21 cellular contexts compared by ENCODE assay signal in the genomic region with DNA sequence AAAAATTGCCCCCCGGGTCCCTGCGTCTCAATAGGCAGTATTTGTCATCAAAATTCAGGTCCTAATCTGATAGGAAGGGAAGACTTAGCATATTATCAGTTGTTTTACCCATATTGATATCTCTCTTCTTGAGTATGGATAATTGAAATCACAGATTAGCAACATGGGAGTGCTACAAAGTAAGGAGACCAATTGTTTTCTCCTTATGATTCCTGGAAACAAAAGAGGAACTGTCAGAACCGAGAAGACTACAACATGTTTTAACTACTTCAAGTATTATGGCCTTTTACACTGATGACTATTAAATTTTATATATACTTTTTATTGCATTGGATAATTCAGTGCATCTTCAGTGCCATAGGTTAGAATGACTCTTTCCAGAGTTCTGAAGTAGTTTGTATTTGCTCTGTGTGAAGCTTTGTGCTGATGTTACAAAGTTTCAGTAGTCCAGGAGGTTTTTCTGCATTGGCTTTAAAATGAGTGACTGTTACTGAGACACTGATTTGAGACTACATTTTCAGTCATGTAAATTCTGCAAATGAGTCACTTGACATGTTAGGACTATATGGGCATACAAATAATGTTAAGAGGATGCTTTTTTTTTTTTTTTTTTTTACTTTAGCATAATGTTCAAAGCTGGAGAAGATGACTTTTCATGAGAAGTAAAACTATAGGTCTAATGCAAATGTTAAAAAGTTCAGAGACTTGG. TPM values are rescaled to one million over a fixed set of nuclear protein-coding genes. Genes with fewer than 3 reads are reported as not detected.
A peak's percentile ranks its signal among the peaks of the same experiment; 100 is the strongest.
DNase-seq lines count a peak whose midpoint lies in the region; ATAC-seq, FAIRE-seq and TF ChIP-seq lines count a peak whose summit lies in the region.
"Had no signal": no experiment of that assay in that cellular context is flagged by ENCODE, and none has a peak within 500 bp of the region (broad histone marks: within the 10 kb centered on the region; RNA-seq: fewer than 3 reads in every experiment).

No MANE protein-coding gene starts in this region.

- no peaks in the 10 kb centered on the region for H3K36me3 ChIP-seq in GM12878 (ENCODE audit: control insufficient read depth in 2 of 2, insufficient read depth in 2 of 2, low read length in 1 of 2)
- H3K36me3 ChIP-seq: BLaER1 treated with 17β-estradiol and CSF1 and Interleukin-3, amounts not matched to agents 10 nM and 100 nM; neural progenitor cell; upper lobe of right lung had no signal

- in situ Hi-C loops in GM12878 (cut with MboI), result no loop called here

- CTCF ChIA-PET in activated naive CD4-positive, alpha-beta T cell treated with anti-CD3 and anti-CD28 coated beads for 36 hours (lab: Charles Lee), result interaction anchor here (0.6 to 1.4 kb wide), 4 partner anchors 19 to 780 kb away, joined by 3 to 4 read pairs (median 4); no protein-coding TSS in a partner anchor
- CTCF ChIA-PET in GM12878 (lab: Yijun Ruan, JAX), result interaction anchor here (0.8 to 1.6 kb wide), 3 partner anchors 10 to 93 kb away, joined by 3 to 4 read pairs (median 3); no protein-coding TSS in a partner anchor

- H2AFZ ChIP-seq in GM12878 (ENCODE audit: control insufficient read depth, low read depth, low read length), result peak overlapping the region; percentile 37; the same call in 1 of the 2 replicates

- intact Hi-C loops in activated naive CD4-positive, alpha-beta T cell treated with anti-CD3 and anti-CD28 coated beads for 36 hours (cut with micrococcal nuclease), result loop anchor here (2.0 kb wide), 1 partner anchor 30 kb away; no protein-coding TSS in a partner anchor
- intact Hi-C loops in GM12878 (cut with micrococcal nuclease; ENCODE audit: unreplicated experiment), result no loop called here

- H4K20me1 ChIP-seq in GM12878 (ENCODE audit: control insufficient read depth, insufficient read depth), result no peaks in the 10 kb centered on the region
- H4K20me1 ChIP-seq: BLaER1 treated with 17β-estradiol and CSF1 and Interleukin-3, amounts not matched to agents 10 nM and 100 nM had no signal

- peaks cover 0 to 4% of the 10 kb centered on the region in 2 donors for H3K9me3 Mint-ChIP-seq in activated naive CD4-positive, alpha-beta T cell treated with anti-CD3 and anti-CD28 coated beads, Interleukin-2, amount 50 U/mL, for 72 hours
- H3K9me3 Mint-ChIP-seq in activated naive CD4-positive, alpha-beta T cell treated with anti-CD3 and anti-CD28 coated beads for 36 hours, result no peaks in the 10 kb centered on the region
- H3K9me3 Mint-ChIP-seq: neural progenitor cell had no signal

- ATAC-seq in activated naive CD4-positive, alpha-beta T cell treated with anti-CD3 and anti-CD28 coated beads, Interleukin-2, amount 50 U/mL, for 72 hours, result peak; percentile 40 to 85
- ATAC-seq in HG02885 (IDR thresholded peaks at IDR 0.05; ENCODE audit: poor library complexity, unreplicated experiment), result peak; percentile 66
- ATAC-seq in GM12878, result peak; percentile 76
- ATAC-seq in HG03460 (IDR thresholded peaks at IDR 0.05; ENCODE audit: unreplicated experiment), result no peak
- no peak for ATAC-seq in GM18867 (IDR thresholded peaks at IDR 0.05; ENCODE audit: unreplicated experiment)
- ATAC-seq in GM19463 (IDR thresholded peaks at IDR 0.05; ENCODE audit: unreplicated experiment), result no peak
- no peak for ATAC-seq in HG02759 (IDR thresholded peaks at IDR 0.05; ENCODE audit: unreplicated experiment)
- ATAC-seq: sciatic nerve, upper lobe of right lung had no signal

- no peaks in the 10 kb centered on the region for H3K79me2 ChIP-seq in GM12878 (ENCODE audit: control insufficient read depth, insufficient read depth, low read length)

- TF ChIP-seq RAD21 in GM12878 (IDR thresholded peaks at IDR 0.05; ENCODE audit: insufficient read depth, low read depth, low read length), result no peak

- H3K36me3 Mint-ChIP-seq in activated naive CD4-positive, alpha-beta T cell treated with anti-CD3 and anti-CD28 coated beads, Interleukin-2, amount 50 U/mL, for 72 hours, result no peaks in the 10 kb centered on the region
- no peaks in the 10 kb centered on the region for H3K36me3 Mint-ChIP-seq in activated naive CD4-positive, alpha-beta T cell treated with anti-CD3 and anti-CD28 coated beads for 36 hours (ENCODE audit: low read depth)
- H3K36me3 Mint-ChIP-seq: neural progenitor cell had no signal

- peak overlapping the region; percentile 10; the same call in 1 of the 2 replicates for H3K27ac ChIP-seq in GM12878 (ENCODE audit: control insufficient read depth, insufficient read depth)
- H3K27ac ChIP-seq: BLaER1 treated with 17β-estradiol and CSF1 and Interleukin-3, amounts not matched to agents 10 nM and 100 nM; neural progenitor cell; upper lobe of right lung had no signal

- H3K4me3 Mint-ChIP-seq in activated naive CD4-positive, alpha-beta T cell treated with anti-CD3 and anti-CD28 coated beads for 36 hours, result no peak overlapping the region
- H3K4me3 Mint-ChIP-seq: neural progenitor cell had no signal

- H3K4me1 Mint-ChIP-seq in activated naive CD4-positive, alpha-beta T cell treated with anti-CD3 and anti-CD28 coated beads for 36 hours (ENCODE audit: low read depth), result peaks cover 20% of the 10 kb centered on the region

- H3K4me1 ChIP-seq in GM12878 (ENCODE audit: control insufficient read depth, insufficient read depth, low read length), result peaks cover 24% of the 10 kb centered on the region

- no peaks in the 10 kb centered on the region for H3K27me3 ChIP-seq in GM12878 (replicated peaks in 1 of 2; ENCODE audit: control insufficient read depth in 2 of 2, insufficient read depth in 2 of 2, low read length in 1 of 2)
- H3K27me3 ChIP-seq: BLaER1 treated with 17β-estradiol and CSF1 and Interleukin-3, amounts not matched to agents 10 nM and 100 nM; neural progenitor cell; upper lobe of right lung had no signal

- TF ChIP-seq EP300 in GM12878 (IDR thresholded peaks at IDR 0.05; ENCODE audit: borderline replicate concordance in 1 of 2, control insufficient read depth in 1 of 2, low read depth in 2 of 2, low read length in 2 of 2), result no peak

- no peak for TF ChIP-seq CTCF in GM12878 (IDR thresholded peaks at IDR 0.05 in 2 of 3, conservative IDR thresholded peaks at IDR 0.05 in 1 of 3; ENCODE audit: control insufficient read depth in 2 of 3, extremely low read depth in 1 of 3, insufficient read depth in 1 of 3, low read depth in 3 of 3, low read length in 3 of 3)

- H3K27me3 Mint-ChIP-seq in activated naive CD4-positive, alpha-beta T cell treated with anti-CD3 and anti-CD28 coated beads for 36 hours (ENCODE audit: low read depth), result peaks cover 6% of the 10 kb centered on the region

- peak overlapping the region in 1 of 2 donors; percentile 84 for H3K27ac Mint-ChIP-seq in activated naive CD4-positive, alpha-beta T cell treated with anti-CD3 and anti-CD28 coated beads, Interleukin-2, amount 50 U/mL, for 72 hours
- H3K27ac Mint-ChIP-seq in activated naive CD4-positive, alpha-beta T cell treated with anti-CD3 and anti-CD28 coated beads for 36 hours, result no peak overlapping the region
- H3K27ac Mint-ChIP-seq: neural progenitor cell had no signal

- SMC1A ChIA-PET in GM12878 (lab: Charles Lee; ENCODE audit: uncharacterized antibody, unreplicated experiment), result interaction anchor here (0.6 to 1.8 kb wide), 15 partner anchors 9 to 236 kb away, joined by 3 to 9 read pairs (median 3); no protein-coding TSS in a partner anchor

- DNase-seq in activated naive CD4-positive, alpha-beta T cell treated with anti-CD3 and anti-CD28 coated beads, Interleukin-2, amount 50 U/mL, for 72 hours (ENCODE audit: low spot score in 2 of 2), result no peak
- DNase-seq in activated naive CD4-positive, alpha-beta T cell treated with anti-CD3 and anti-CD28 coated beads for 36 hours, result no peak
- DNase-seq in GM12878 (ENCODE audit: low read depth, low spot score), result no peak
- DNase-seq: DND-41; effector CD4-positive, alpha-beta T cell; erythroblast; foreskin fibroblast; hippocampal formation; KBM-7; NCI-H1436 treated with DMSO at 0.1 percent for 48 hours; NCI-H524; T-helper 9 cell; upper lobe of right lung had no signal

- BruUV-seq in GM12878 (replicated peaks; lab: Mats Ljungman, UMichigan), result no TSS peak

- no peak for TF ChIP-seq POLR2A in GM12878 (IDR thresholded peaks at IDR 0.05; ENCODE audit: low read depth, low read length)

- H3K4me3 ChIP-seq in GM12878, result no peak overlapping the region
- H3K4me3 ChIP-seq: BLaER1 treated with 17β-estradiol and CSF1 and Interleukin-3, amounts not matched to agents 10 nM and 100 nM; neural progenitor cell; upper lobe of right lung had no signal

- no peak for FAIRE-seq in GM12878 (lab: Jason Lieb, UNC)

- 31% methylated on average over 3 of the region's 3 CpGs for WGBS in GM12878 (ENCODE audit: insufficient coverage, insufficient replicate concordance, low lambda C conversion rate, missing lambda C conversion rate)

- POLR2A ChIA-PET in GM12878 (lab: Charles Lee), result interaction anchor here (0.6 kb wide), 5 partner anchors 13 to 515 kb away, joined by 3 to 5 read pairs (median 5); no protein-coding TSS in a partner anchor

- no peak overlapping the region for H3K9ac ChIP-seq in GM12878 (ENCODE audit: control insufficient read depth, insufficient read depth, low read length)
- H3K9ac ChIP-seq: BLaER1 treated with 17β-estradiol and CSF1 and Interleukin-3, amounts not matched to agents 10 nM and 100 nM; neural progenitor cell had no signal

- H3K4me2 ChIP-seq in GM12878 (ENCODE audit: control insufficient read depth, insufficient read depth), result peak overlapping the region; percentile 59; the same call in 1 of the 2 replicates

- RAD21 ChIA-PET in GM12878 (lab: Charles Lee; ENCODE audit: unreplicated experiment), result interaction anchor here (1.1 to 1.9 kb wide), 4 partner anchors 10 to 167 kb away, joined by 3 to 6 read pairs (median 4); no protein-coding TSS in a partner anchor

- no peaks in the 10 kb centered on the region; the same call in 2 of the 3 replicates for H3K9me3 ChIP-seq in GM12878 (replicated peaks; ENCODE audit: control insufficient read depth, insufficient read depth, low read length)
- H3K9me3 ChIP-seq: BLaER1 treated with 17β-estradiol and CSF1 and Interleukin-3, amounts not matched to agents 10 nM and 100 nM; upper lobe of right lung had no signal

RNA-seq across cellular contexts. Expression of a gene that starts 19.7 kb away (rescaled TPM):
- total RNA-seq in activated naive CD4-positive, alpha-beta T cell treated with anti-CD3 and anti-CD28 coated beads, Interleukin-2, amount 50 U/mL, for 72 hours, result 10 to 100 TPM; 56.9 to 81.0 TPM
- 10 to 100 TPM; 54.5 to 55.9 TPM for total RNA-seq in activated naive CD4-positive, alpha-beta T cell treated with anti-CD3 and anti-CD28 coated beads for 36 hours
- total RNA-seq in GM12878 (2013; cell fraction: nucleolus; rRNA removed), result 122 and 146 TPM in 2 replicates
- total RNA-seq in GM12878 (2014; rRNA removed) (25.1 and 29.0 TPM in 2 replicates), GM12878 (2014; rRNA removed; fragmentation: Illumina TruSeq; extraction: Trizol) (48.4 and 51.6 TPM in 2 replicates), GM12878 (2021) (122 TPM in 2 replicates)
- 21.4 TPM for polyA plus RNA-seq in GM12878 (2011; ENCODE audit: low read depth)
- polyA plus RNA-seq in GM12878 (2011; rRNA removed) (50.2 and 77.0 TPM in 2 replicates), GM12878 (2014; fragmentation: Illumina TruSeq; extraction: Trizol) (79.9 and 99.5 TPM in 2 replicates), GM12878 (2014; fragmentation: Nextera tagmentation; extraction: Ambion mirVana) (100 to 1,000 TPM in 1 of 2 experiments, 10 to 100 TPM in 1; 42.5 to 126 TPM), GM12878 (2014; rRNA removed) (26.3 and 28.4 TPM in 2 replicates), GM12878 (2016; fragmentation: Nextera tagmentation; extraction: Ambion mirVana) (10 to 100 TPM; 64.4 to 71.3 TPM)
- polyA plus RNA-seq in GM12878 (2011; cell fraction: cytosol; rRNA removed), result 13.1 and 18.1 TPM in 2 replicates
- polyA plus RNA-seq in GM12878 (2011; cell fraction: nucleus; rRNA removed), result 21.7 and 25.4 TPM in 2 replicates
- polyA plus RNA-seq in GM12878 (2012), result 43.7 and 60.4 TPM in 2 replicates
- 39.4 and 60.5 TPM in 2 replicates for polyA minus RNA-seq in GM12878 (2011; rRNA and poly(A)+ RNA removed)
- polyA minus RNA-seq in GM12878 (2011; cell fraction: cytosol; rRNA and poly(A)+ RNA removed), result 31.0 and 41.9 TPM in 2 replicates
- polyA minus RNA-seq in GM12878 (2011; cell fraction: nucleus; rRNA and poly(A)+ RNA removed), result 38.4 and 75.1 TPM in 2 replicates

Comparison
In these comparisons a context has a peak if more than half of its experiments do, and no peak if none do; other contexts are left out.
1. ATAC-seq: peak in activated naive CD4-positive, alpha-beta T cell treated with anti-CD3 and anti-CD28 coated beads, Interleukin-2, amount 50 U/mL, for 72 hours (2 of 2), HG02885 (single experiment) and GM12878 (single experiment); none in HG03460 (single experiment), GM18867 (single experiment), GM19463 (single experiment) and HG02759 (single experiment).